18 cellular contexts compared by ENCODE assay signal in the genomic region with DNA sequence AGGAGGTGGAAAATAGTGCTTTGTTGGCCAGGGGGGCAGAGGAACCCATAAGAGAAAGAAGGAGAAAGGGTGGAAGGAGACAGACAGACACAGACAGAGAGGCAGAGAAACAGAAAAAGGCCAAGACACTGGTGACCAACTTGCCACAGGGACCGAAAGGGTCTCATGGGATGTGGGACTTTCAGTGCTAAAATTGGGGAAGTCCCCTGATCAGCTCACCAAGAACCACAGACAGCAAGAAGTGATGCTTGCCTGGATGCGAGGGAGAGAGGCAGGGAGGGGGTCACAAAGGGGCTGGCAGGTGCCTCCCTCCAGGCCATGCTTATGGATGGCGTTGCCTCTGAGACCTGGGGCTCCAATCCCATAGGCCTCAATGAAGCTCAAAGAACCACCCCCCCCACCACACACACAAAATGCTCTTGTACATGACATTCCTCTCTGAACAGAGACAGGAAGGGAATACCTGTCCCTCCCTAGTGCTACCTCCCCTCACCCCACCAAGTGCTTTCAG.
"Had no signal": no experiment of that assay in that cellular context is flagged by ENCODE, and none has a peak within 500 bp of the region (broad histone marks: within the 10 kb centered on the region; RNA-seq: fewer than 3 reads in every experiment).

No MANE protein-coding gene starts in this region.

- H3K9ac ChIP-seq: parathyroid adenoma had no signal

- DNase-seq: activated CD4-positive, alpha-beta memory T cell treated with anti-CD3 and anti-CD28 coated beads, Interleukin-2, amount 10 ng/mL, durations not matched to agents 7 days and 5 days; activated CD4-positive, alpha-beta T cell treated with anti-CD3 and anti-CD28 coated beads for 48 hours; activated CD4-positive, CD25-positive, alpha-beta regulatory T cell; activated CD8-positive, alpha-beta memory T cell treated with anti-CD3 and anti-CD28 coated beads, Interleukin-2, amount 10 ng/mL, durations not matched to agents 7 days and 5 days; caudate nucleus; glutamatergic neuron; hippocampal formation; stimulated activated CD4-positive, alpha-beta T cell treated with anti-CD3 and anti-CD28 coated beads, Interleukin-4, amount 100 ng/mL, for 4 hours; stimulated activated naive CD4-positive, alpha-beta T cell treated with Interleukin-2 at 50 U/mL for 16 hours; T-cell; T1000; tibial artery had no signal

- H3K27me3 ChIP-seq: foreskin keratinocyte, right lobe of liver had no signal

- H3K27ac ChIP-seq: foreskin keratinocyte, parathyroid adenoma, right lobe of liver, tibial artery had no signal

- H3K4me3 ChIP-seq: lung, right lobe of liver, tibial artery had no signal

- FAIRE-seq: colon, islet of Langerhans had no signal

- H2AFZ ChIP-seq: parathyroid adenoma had no signal

- H3K79me2 ChIP-seq: parathyroid adenoma had no signal

- H3K9me3 ChIP-seq: right lobe of liver, tibial artery had no signal

- ATAC-seq: activated CD8-positive, alpha-beta memory T cell treated with anti-CD3 and anti-CD28 coated beads, Interleukin-2, amount 10 ng/mL, durations not matched to agents 7 days and 5 days; foreskin keratinocyte; right lobe of liver; T-cell had no signal

- H3K4me1 ChIP-seq: parathyroid adenoma, right lobe of liver had no signal

- H3K36me3 ChIP-seq: right lobe of liver, tibial artery had no signal
